Comparison of ENCODE assay signal across 7 cellular contexts in the genomic region with DNA sequence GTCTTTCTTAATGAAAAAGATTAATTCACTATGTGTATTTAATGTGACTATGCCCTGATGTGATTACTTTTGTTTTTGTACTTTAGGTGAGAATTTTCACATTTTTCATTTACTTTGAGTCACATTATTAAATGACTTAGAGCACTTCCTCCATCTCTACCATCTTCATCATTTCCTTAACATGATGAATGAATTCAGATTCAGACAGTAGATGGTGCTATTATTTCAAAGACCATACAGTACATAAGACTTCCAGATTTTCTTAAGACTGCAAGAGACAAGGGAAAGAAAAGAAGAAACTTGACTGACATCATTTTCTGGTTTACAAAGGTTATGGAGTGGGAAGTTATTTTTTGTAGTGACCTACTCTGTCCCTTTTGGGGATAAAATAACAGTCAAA.
DNase-seq lines count a peak whose midpoint lies in the region; ATAC-seq, FAIRE-seq and TF ChIP-seq lines count a peak whose summit lies in the region.

No MANE protein-coding gene starts in this region.

- H3F3A ChIP-seq in GM23248 (ENCODE audit: insufficient read depth) = no peaks in the 10 kb centered on the region

- in situ Hi-C loops in GM23248 (cut with MboI) = no loop called here

- peak; percentile 39 for FAIRE-seq in pancreas (lab: Jason Lieb, UNC)

- no peak overlapping the region for H3K27ac ChIP-seq in GM23248
- H3K27ac ChIP-seq in pancreas = no peak overlapping the region

- H3K27me3 ChIP-seq in GM23248 (replicated peaks; ENCODE audit: insufficient read depth) = no peaks in the 10 kb centered on the region
- H3K27me3 ChIP-seq in pancreas = no peaks in the 10 kb centered on the region

- intact Hi-C loops in pancreas (cut with DNase I) = no loop called here

- H3K9me3 ChIP-seq in GM23248 (ENCODE audit: low read depth) = no peaks in the 10 kb centered on the region
- no peaks in the 10 kb centered on the region for H3K9me3 ChIP-seq in pancreas

- H3K4me3 ChIP-seq in GM23248 (no peak overlapping the region), cardiac fibroblast (replicated peaks in 1 of 2; ENCODE audit: low read depth in 2 of 2, low read length in 2 of 2) (no peak overlapping the region), pancreas (no peak overlapping the region)

- H4K20me1 ChIP-seq in GM23248 (ENCODE audit: insufficient read depth) = no peaks in the 10 kb centered on the region

- H3K36me3 ChIP-seq in GM23248 (ENCODE audit: low read depth) = no peaks in the 10 kb centered on the region
- H3K36me3 ChIP-seq in pancreas = no peaks in the 10 kb centered on the region

- H3K4me2 ChIP-seq in GM23248 (ENCODE audit: unreplicated experiment) = no peak overlapping the region

- ATAC-seq in pancreas (no peak), GM18873 (IDR thresholded peaks at IDR 0.05; ENCODE audit: low FRiP score, unreplicated experiment) (no peak), HG02763 (IDR thresholded peaks at IDR 0.05; ENCODE audit: unreplicated experiment) (no peak)

- no peaks in the 10 kb centered on the region for H3K4me1 ChIP-seq in GM23248 (ENCODE audit: insufficient read depth)
- no peaks in the 10 kb centered on the region for H3K4me1 ChIP-seq in pancreas

- no peaks in the 10 kb centered on the region for H3K79me2 ChIP-seq in GM23248 (ENCODE audit: insufficient read depth)

- H3K9me2 ChIP-seq in GM23248 (ENCODE audit: insufficient read depth) = no peaks in the 10 kb centered on the region

- DNase-seq in GM23248 (peak; percentile 39), NCI-H2227 treated with DMSO at 0.1 percent for 48 hours (lab: John Stamatoyannopoulos, UW) (peak; percentile 77), cardiac fibroblast (ENCODE audit: low read depth in 2 of 2) (peak; percentile 33 to 51), pancreas (no peak), NCI-H2029 (lab: John Stamatoyannopoulos, UW) (no peak)

- no peak overlapping the region for H3K9ac ChIP-seq in GM23248

- no peak overlapping the region for H2AFZ ChIP-seq in GM23248

- TF ChIP-seq CTCF in cardiac fibroblast (IDR thresholded peaks at IDR 0.05; ENCODE audit: low read depth, low read length) (no peak), pancreas (IDR thresholded peaks at IDR 0.05) (no peak)

Comparison
In these comparisons a context has a peak if more than half of its experiments do, and no peak if none do; other contexts are left out.
1. DNase-seq: peak in GM23248 (single experiment), NCI-H2227 treated with DMSO at 0.1 percent for 48 hours (single experiment) and cardiac fibroblast (2 of 2); none in pancreas (0 of 6) and NCI-H2029 (single experiment).